In genomic region chr6:41920921-41921711, GRCh38 we compare ENCODE assay signal across 8 cellular contexts. TPM values are rescaled to one million over a fixed set of nuclear protein-coding genes. Genes with fewer than 3 reads are reported as not detected.
DNase-seq lines count a peak whose midpoint lies in the region; TF ChIP-seq lines count a peak whose summit lies in the region.

TSS of gene BYSL (plus strand) at chr6:41921499. CDS start at chr6:41921563, 64 bp downstream.
TSS of gene MED20 (minus strand) at chr6:41921139. CDS start at chr6:41921018, 121 bp downstream.

- peaks cover 31% of the 10 kb centered on the region for H3K36me3 Mint-ChIP-seq in HFFc6 (ENCODE audit: low read depth)
- H3K36me3 Mint-ChIP-seq in activated naive CD4-positive, alpha-beta T cell treated with anti-CD3 and anti-CD28 coated beads, Interleukin-2, amount 10 ng/mL, durations not matched to agents 7 days and 5 days = peaks cover 36% of the 10 kb centered on the region

- H3K4me1 Mint-ChIP-seq in HFFc6 (ENCODE audit: low read depth) = peaks cover 55% of the 10 kb centered on the region
- peaks cover 61% of the 10 kb centered on the region for H3K4me1 Mint-ChIP-seq in activated naive CD4-positive, alpha-beta T cell treated with anti-CD3 and anti-CD28 coated beads, Interleukin-2, amount 10 ng/mL, durations not matched to agents 7 days and 5 days

- H3K4me3 Mint-ChIP-seq in HFFc6 = peak within 1 kb of the TSS; percentile 98
- peak within 1 kb of the TSS; percentile 100 for H3K4me3 Mint-ChIP-seq in activated naive CD4-positive, alpha-beta T cell treated with anti-CD3 and anti-CD28 coated beads, Interleukin-2, amount 10 ng/mL, durations not matched to agents 7 days and 5 days

- H3K27ac Mint-ChIP-seq in HFFc6 = peak within 1 kb of the TSS; percentile 99
- peak within 1 kb of the TSS; percentile 99 for H3K27ac Mint-ChIP-seq in activated naive CD4-positive, alpha-beta T cell treated with anti-CD3 and anti-CD28 coated beads, Interleukin-2, amount 10 ng/mL, durations not matched to agents 7 days and 5 days

- H3K9me3 Mint-ChIP-seq in HFFc6 = no peaks in the 10 kb centered on the region
- no peaks in the 10 kb centered on the region for H3K9me3 Mint-ChIP-seq in activated naive CD4-positive, alpha-beta T cell treated with anti-CD3 and anti-CD28 coated beads, Interleukin-2, amount 10 ng/mL, durations not matched to agents 7 days and 5 days

- CTCF ChIA-PET in GM10248 (lab: Yijun Ruan, JAX) = interaction anchor here (0.6 to 5.8 kb wide), 37 partner anchors 10 to 306 kb away, joined by 3 to 116 read pairs (median 4); partner anchors contain the start of genes CCND3, TAF8, TOMM6 and USP49
- CTCF ChIA-PET in activated naive CD4-positive, alpha-beta T cell treated with anti-CD3 and anti-CD28 coated beads, Interleukin-2, amount 10 ng/mL, durations not matched to agents 7 days and 5 days (lab: Charles Lee) = interaction anchor here (0.5 to 3.8 kb wide), 27 partner anchors 9 to 718 kb away, joined by 3 to 89 read pairs (median 3); partner anchors contain the start of genes TAF8, TOMM6 and USP49

- DNase-seq in GM10248 (ENCODE audit: extremely low spot score) (peak; percentile 96), HFFc6 (peak; percentile 92), NAMALWA (ENCODE audit: low spot score) (peak; percentile 98), SK-N-DZ (ENCODE audit: low spot score) (peak; percentile 93), germinal center (ENCODE audit: low spot score) (peak; percentile 96), nucleus accumbens (lab: John Stamatoyannopoulos, UW) (peak; percentile 67 to 99 (median 95))
- peak; percentile 95 for DNase-seq in activated naive CD4-positive, alpha-beta T cell treated with anti-CD3 and anti-CD28 coated beads, Interleukin-2, amount 10 ng/mL, durations not matched to agents 7 days and 5 days

- H3K27ac ChIP-seq in temporal lobe (ENCODE audit: low read depth, low read length) = peak within 1 kb of the TSS; percentile 91

- peak; percentile 92 for TF ChIP-seq CTCF in GM10248 (IDR thresholded peaks at IDR 0.05; ENCODE audit: control extremely low read depth, extremely low read depth, low read depth, missing control alignments)
- TF ChIP-seq CTCF in HFFc6 (IDR thresholded peaks at IDR 0.05) = peak; percentile 99

- POLR2A ChIA-PET in GM10248 (lab: Yijun Ruan, JAX) = interaction anchor here (0.6 to 1.3 kb wide), 3 partner anchors 15 to 869 kb away, joined by 4 to 5 read pairs (median 5); no protein-coding TSS in a partner anchor

- no peaks in the 10 kb centered on the region; the same call in 1 of the 2 replicates for H3K27me3 Mint-ChIP-seq in HFFc6 (ENCODE audit: insufficient read depth)
- H3K27me3 Mint-ChIP-seq in activated naive CD4-positive, alpha-beta T cell treated with anti-CD3 and anti-CD28 coated beads, Interleukin-2, amount 10 ng/mL, durations not matched to agents 7 days and 5 days = no peaks in the 10 kb centered on the region

RNA-seq across cellular contexts. Expression of gene BYSL, which starts in this region (rescaled TPM):
- 10 to 100 TPM; 32.3 to 44.3 (median 33.5) TPM for total RNA-seq in HFFc6 (2021; fragmentation: NEBNext Ultra II Directional; extraction: Animal tissue kit (Norgen Biotek cat#: 25700))
- 25.3 and 30.9 TPM in 2 replicates for polyA plus RNA-seq in SK-N-DZ (2014; cell fraction: cytosol; rRNA removed)
- 25.6 and 34.4 TPM in 2 replicates for polyA plus RNA-seq in SK-N-DZ (2014; cell fraction: nucleus; rRNA removed)
- 11.6 TPM for total RNA-seq in temporal lobe

RNA-seq across cellular contexts. Expression of gene MED20, which starts in this region (rescaled TPM):
- 10 to 100 TPM; 22.8 to 28.4 (median 26.0) TPM for total RNA-seq in HFFc6 (2021; fragmentation: NEBNext Ultra II Directional; extraction: Animal tissue kit (Norgen Biotek cat#: 25700))
- 39.9 and 40.5 TPM in 2 replicates for polyA plus RNA-seq in SK-N-DZ (2014; cell fraction: cytosol; rRNA removed)
- polyA plus RNA-seq in SK-N-DZ (2014; cell fraction: nucleus; rRNA removed) = 13.4 and 20.6 TPM in 2 replicates
- total RNA-seq in temporal lobe = 13.3 TPM

Comparison
In these comparisons a context has a peak if more than half of its experiments do, and no peak if none do; other contexts are left out.
1. Peak in every context shown above with its lines: DNase-seq and H3K27ac ChIP-seq.